Comparison of ENCODE assay signal across 28 cellular contexts in the genomic region with DNA sequence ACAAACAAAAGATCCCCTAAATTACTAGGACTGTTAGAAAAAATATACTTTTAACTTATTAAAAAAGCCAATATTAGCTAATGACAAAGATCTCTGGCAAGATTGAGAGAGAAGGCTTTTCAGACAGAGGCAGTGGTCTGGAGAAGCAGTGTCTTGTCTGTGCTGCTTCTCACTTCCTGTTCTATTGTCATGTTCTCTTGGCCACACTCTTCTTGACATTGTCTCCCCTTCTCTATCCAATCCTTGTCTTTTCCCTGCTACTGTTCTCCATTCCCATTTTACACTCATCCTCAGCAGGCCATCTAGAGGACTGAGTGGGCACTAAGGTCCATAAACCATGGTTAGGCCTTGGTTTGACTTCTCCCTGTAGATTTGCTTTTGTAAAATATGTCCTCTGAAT.
"Had no signal": no experiment of that assay in that cellular context is flagged by ENCODE, and none has a peak within 500 bp of the region (broad histone marks: within the 10 kb centered on the region; RNA-seq: fewer than 3 reads in every experiment).

No MANE protein-coding gene starts in this region.

- DNase-seq: activated CD4-positive, alpha-beta T cell treated with anti-CD3 and anti-CD28 coated beads for 1 hour; activated CD4-positive, alpha-beta T cell treated with anti-CD3 and anti-CD28 coated beads, Interleukin-2, amount 10 ng/mL, durations not matched to agents 24 days and 14 days; activated CD4-positive, alpha-beta T cell treated with anti-CD3 and anti-CD28 coated beads, Interleukin-2, amount 50 U/mL, for 48 hours; activated CD8-positive, alpha-beta memory T cell treated with anti-CD3 and anti-CD28 coated beads, Interleukin-2, amount 10 ng/mL, durations not matched to agents 7 days and 5 days; activated effector memory CD4-positive, alpha-beta T cell treated with Interleukin-2 at 50 U/mL for 16 hours; activated naive CD4-positive, alpha-beta T cell; activated T-cell treated with anti-CD3 and anti-CD28 coated beads, Interleukin-2, amount 50 U/mL, for 24 hours; amygdala; KG1; NCI-H146; NCI-H187 treated with DMSO at 0.1 percent for 48 hours; NCI-H2081 treated with DMSO at 0.1 percent for 48 hours; NCI-H2171 treated with DMSO at 0.1 percent for 48 hours; NCI-H226; NCI-H510A treated with DMSO at 0.1 percent for 48 hours; NCI-H69; NK-92 treated with Interleukin-12 subunit alpha and Interleukin-12 subunit beta, amount 100 ng/mL, for 24 hours; PC-9; SIG-M5; T-cell; T-helper 2 cell; T1000 had no signal

- H3K27ac ChIP-seq: PC-9, VCaP had no signal

- H3K4me1 Mint-ChIP-seq: activated CD4-positive, alpha-beta T cell treated with anti-CD3 and anti-CD28 coated beads, Interleukin-2, amount 10 ng/mL, durations not matched to agents 24 days and 14 days; brain; central memory CD8-positive, alpha-beta T cell; T-cell had no signal

- H3K4me3 Mint-ChIP-seq: activated CD4-positive, alpha-beta T cell treated with anti-CD3 and anti-CD28 coated beads, Interleukin-2, amount 10 ng/mL, durations not matched to agents 24 days and 14 days; activated CD8-positive, alpha-beta memory T cell treated with anti-CD3 and anti-CD28 coated beads, Interleukin-2, amount 10 ng/mL, durations not matched to agents 7 days and 5 days; activated naive CD8-positive, alpha-beta T cell; activated T-cell treated with anti-CD3 and anti-CD28 coated beads, Interleukin-2, amount 50 U/mL, for 24 hours; activated T-helper 1 cell treated with anti-CD3 and anti-CD28 coated beads, Interleukin-12 subunit alpha, Interleukin-12 subunit beta, Interleukin-2, Interleukin-4 antibody, amounts not matched to agents 30 ng/mL and 10 ng/mL and 1 ng/mL, durations not matched to agents 14 hours and 24 hours and 36 hours; brain; central memory CD8-positive, alpha-beta T cell; IgD-negative memory B cell; T-cell had no signal

- H3K4me3 ChIP-seq: PC-9 had no signal

- H3K27ac Mint-ChIP-seq: activated CD4-positive, alpha-beta T cell treated with anti-CD3 and anti-CD28 coated beads, Interleukin-2, amount 10 ng/mL, durations not matched to agents 24 days and 14 days; activated CD8-positive, alpha-beta memory T cell treated with anti-CD3 and anti-CD28 coated beads, Interleukin-2, amount 10 ng/mL, durations not matched to agents 7 days and 5 days; activated naive CD8-positive, alpha-beta T cell; activated T-cell treated with anti-CD3 and anti-CD28 coated beads, Interleukin-2, amount 50 U/mL, for 24 hours; activated T-helper 1 cell treated with anti-CD3 and anti-CD28 coated beads, Interleukin-12 subunit alpha, Interleukin-12 subunit beta, Interleukin-2, Interleukin-4 antibody, amounts not matched to agents 30 ng/mL and 10 ng/mL and 1 ng/mL, durations not matched to agents 14 hours and 24 hours and 36 hours; brain; IgD-negative memory B cell; T-cell had no signal

- H3K27me3 Mint-ChIP-seq: activated CD4-positive, alpha-beta T cell treated with anti-CD3 and anti-CD28 coated beads, Interleukin-2, amount 10 ng/mL, durations not matched to agents 24 days and 14 days; activated naive CD8-positive, alpha-beta T cell; activated T-cell treated with anti-CD3 and anti-CD28 coated beads, Interleukin-2, amount 50 U/mL, for 24 hours; central memory CD8-positive, alpha-beta T cell; IgD-negative memory B cell; T-cell had no signal

- H3K9me3 Mint-ChIP-seq: activated CD4-positive, alpha-beta T cell treated with anti-CD3 and anti-CD28 coated beads, Interleukin-2, amount 10 ng/mL, durations not matched to agents 24 days and 14 days; activated T-cell treated with anti-CD3 and anti-CD28 coated beads, Interleukin-2, amount 50 U/mL, for 24 hours; activated T-helper 1 cell treated with anti-CD3 and anti-CD28 coated beads, Interleukin-12 subunit alpha, Interleukin-12 subunit beta, Interleukin-2, Interleukin-4 antibody, amounts not matched to agents 30 ng/mL and 10 ng/mL and 1 ng/mL, durations not matched to agents 14 hours and 24 hours and 36 hours; central memory CD8-positive, alpha-beta T cell; IgD-negative memory B cell; T-cell had no signal

- H3K36me3 Mint-ChIP-seq: activated CD8-positive, alpha-beta memory T cell treated with anti-CD3 and anti-CD28 coated beads, Interleukin-2, amount 10 ng/mL, durations not matched to agents 7 days and 5 days had no signal

- ATAC-seq: activated CD8-positive, alpha-beta memory T cell treated with anti-CD3 and anti-CD28 coated beads, Interleukin-2, amount 10 ng/mL, durations not matched to agents 7 days and 5 days; T-cell had no signal
